ENCODE assay signal across 1 cellular context in the genomic region with DNA sequence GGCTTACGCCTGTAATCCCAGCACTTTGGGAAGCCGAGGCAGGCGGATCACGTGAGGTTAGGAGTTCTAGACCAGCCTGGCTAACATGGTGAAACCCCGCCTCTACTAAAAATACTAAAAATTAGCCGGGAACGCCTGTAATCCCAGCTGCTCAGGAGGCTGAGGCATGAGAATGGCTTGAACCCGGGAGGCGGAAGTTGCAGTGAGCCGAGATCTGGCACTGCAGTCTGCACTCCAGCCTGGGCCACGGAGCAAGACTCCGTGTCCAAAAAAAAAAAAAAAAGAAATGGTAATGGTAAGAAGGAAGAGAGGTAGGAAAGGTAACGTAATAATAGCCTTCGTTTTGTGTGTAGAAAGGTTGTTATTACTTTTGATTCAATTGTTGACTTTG.
A peak's percentile ranks its signal among the peaks of the same experiment; 100 is the strongest.
TF ChIP-seq lines count a peak whose summit lies in the region.

No MANE protein-coding gene starts in this region.

TF ChIP-seq in K562, 482 proteins besides CTCF, POLR2A, EP300 and RAD21 (continues in another document):
- no peak for TF ChIP-seq ARNT (IDR thresholded peaks at IDR 0.05)
- no peak for TF ChIP-seq FOXM1 (IDR thresholded peaks at IDR 0.05; ENCODE audit: low read depth)
- TF ChIP-seq FOXM1 (CRISPR knock-in tag; IDR thresholded peaks at IDR 0.05; ENCODE audit: low read depth) = no peak
- TF ChIP-seq ZNF384 (IDR thresholded peaks at IDR 0.05; ENCODE audit: low read depth, low read length) = 0 out of 2 replicates have a peak, but pooled peaks have one; percentile 30
- no peak for TF ChIP-seq ZFP30 (CRISPR knock-in tag; IDR thresholded peaks at IDR 0.05; ENCODE audit: borderline replicate concordance)
- TF ChIP-seq ZNF76 (CRISPR knock-in tag; IDR thresholded peaks at IDR 0.05; ENCODE audit: borderline replicate concordance) = no peak
- TF ChIP-seq ZNF707 (CRISPR knock-in tag; conservative IDR thresholded peaks at IDR 0.05) = no peak
- TF ChIP-seq, protein P1, sequence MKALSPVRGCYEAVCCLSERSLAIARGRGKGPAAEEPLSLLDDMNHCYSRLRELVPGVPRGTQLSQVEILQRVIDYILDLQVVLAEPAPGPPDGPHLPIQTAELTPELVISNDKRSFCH (CRISPR knock-in tag; IDR thresholded peaks at IDR 0.05) = no peak
- TF ChIP-seq, protein P1 (tag; IDR thresholded peaks at IDR 0.05) = no peak
- no peak for TF ChIP-seq ERF (CRISPR knock-in tag; IDR thresholded peaks at IDR 0.05)
- TF ChIP-seq, protein P2, sequence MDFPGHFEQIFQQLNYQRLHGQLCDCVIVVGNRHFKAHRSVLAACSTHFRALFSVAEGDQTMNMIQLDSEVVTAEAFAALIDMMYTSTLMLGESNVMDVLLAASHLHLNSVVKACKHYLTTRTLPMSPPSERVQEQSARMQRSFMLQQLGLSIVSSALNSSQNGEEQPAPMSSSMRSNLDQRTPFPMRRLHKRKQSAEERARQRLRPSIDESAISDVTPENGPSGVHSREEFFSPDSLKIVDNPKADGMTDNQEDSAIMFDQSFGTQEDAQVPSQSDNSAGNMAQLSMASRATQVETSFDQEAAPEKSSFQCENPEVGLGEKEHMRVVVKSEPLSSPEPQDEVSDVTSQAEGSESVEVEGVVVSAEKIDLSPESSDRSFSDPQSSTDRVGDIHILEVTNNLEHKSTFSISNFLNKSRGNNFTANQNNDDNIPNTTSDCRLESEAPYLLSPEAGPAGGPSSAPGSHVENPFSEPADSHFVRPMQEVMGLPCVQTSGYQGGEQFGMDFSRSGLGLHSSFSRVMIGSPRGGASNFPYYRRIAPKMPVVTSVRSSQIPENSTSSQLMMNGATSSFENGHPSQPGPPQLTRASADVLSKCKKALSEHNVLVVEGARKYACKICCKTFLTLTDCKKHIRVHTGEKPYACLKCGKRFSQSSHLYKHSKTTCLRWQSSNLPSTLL (IDR thresholded peaks at IDR 0.05) = no peak
- TF ChIP-seq CBX5 (IDR thresholded peaks at IDR 0.05; ENCODE audit: borderline replicate concordance, low read depth) = no peak
- no peak for TF ChIP-seq ZBTB2 (IDR thresholded peaks at IDR 0.05)
- no peak for TF ChIP-seq OTX1 (CRISPR knock-in tag; IDR thresholded peaks at IDR 0.05)
- no peak for TF ChIP-seq ZNF79 (CRISPR knock-in tag; IDR thresholded peaks at IDR 0.05; ENCODE audit: low read depth)
- no peak for TF ChIP-seq ARID1B (IDR thresholded peaks at IDR 0.05)
- TF ChIP-seq PURB (CRISPR knock-in tag; IDR thresholded peaks at IDR 0.05; ENCODE audit: low read depth) = no peak
- no peak for TF ChIP-seq MEIS2 (IDR thresholded peaks at IDR 0.05; ENCODE audit: partially characterized antibody)
- peak; percentile 15; the same call in 1 of the 2 replicates for TF ChIP-seq RAD51 (IDR thresholded peaks at IDR 0.05; ENCODE audit: borderline replicate concordance, low read depth)
- TF ChIP-seq CREB3L1 (IDR thresholded peaks at IDR 0.05; ENCODE audit: borderline replicate concordance, low read depth) = no peak
- no peak for TF ChIP-seq CBX2 (IDR thresholded peaks at IDR 0.05; ENCODE audit: insufficient read depth, low read length, poor library complexity, severe bottlenecking)
- 0 out of 2 replicates have a peak, but pooled peaks have one; percentile 11 for TF ChIP-seq ETV1 (tag; conservative IDR thresholded peaks at IDR 0.05; ENCODE audit: low read depth)
- no peak for TF ChIP-seq NBN (IDR thresholded peaks at IDR 0.05; ENCODE audit: low read depth)
- TF ChIP-seq ZC3H8 (IDR thresholded peaks at IDR 0.05) = no peak
- peak; percentile 98 for TF ChIP-seq ZNF121 (CRISPR knock-in tag; conservative IDR thresholded peaks at IDR 0.05)
- TF ChIP-seq ZNF318 (IDR thresholded peaks at IDR 0.05; ENCODE audit: borderline replicate concordance in 1 of 2, low read depth in 1 of 2) = no peak
- no peak for TF ChIP-seq CHD1 (IDR thresholded peaks at IDR 0.05; ENCODE audit: low read length)
- TF ChIP-seq TBP (optimal IDR thresholded peaks at IDR 0.05; ENCODE audit: low read depth, low read length) = no peak
- TF ChIP-seq TFE3 (CRISPR knock-in tag; IDR thresholded peaks at IDR 0.05) = peak; percentile 40; the same call in 1 of the 2 replicates
- TF ChIP-seq CEBPB (tag; IDR thresholded peaks at IDR 0.05) = no peak
- TF ChIP-seq MXI1 (IDR thresholded peaks at IDR 0.05; ENCODE audit: low read depth, low read length) = no peak
- TF ChIP-seq, protein P3, sequence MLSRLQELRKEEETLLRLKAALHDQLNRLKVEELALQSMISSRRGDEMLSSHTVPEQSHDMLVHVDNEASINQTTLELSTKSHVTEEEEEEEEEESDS (CRISPR knock-in tag; IDR thresholded peaks at IDR 0.05) = no peak
- TF ChIP-seq, protein P4, sequence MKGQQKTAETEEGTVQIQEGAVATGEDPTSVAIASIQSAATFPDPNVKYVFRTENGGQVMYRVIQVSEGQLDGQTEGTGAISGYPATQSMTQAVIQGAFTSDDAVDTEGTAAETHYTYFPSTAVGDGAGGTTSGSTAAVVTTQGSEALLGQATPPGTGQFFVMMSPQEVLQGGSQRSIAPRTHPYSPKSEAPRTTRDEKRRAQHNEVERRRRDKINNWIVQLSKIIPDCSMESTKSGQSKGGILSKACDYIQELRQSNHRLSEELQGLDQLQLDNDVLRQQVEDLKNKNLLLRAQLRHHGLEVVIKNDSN (CRISPR knock-in tag; IDR thresholded peaks at IDR 0.05) = peak; percentile 12; the same call in 1 of the 2 replicates
- no peak for TF ChIP-seq XRCC5 (IDR thresholded peaks at IDR 0.05; ENCODE audit: low read depth, low read length)
- no peak for TF ChIP-seq ZNF282 (CRISPR knock-in tag; IDR thresholded peaks at IDR 0.05)
- no peak for TF ChIP-seq HNRNPH1 (optimal IDR thresholded peaks at IDR 0.05; ENCODE audit: low read depth, low read length)
- no peak for TF ChIP-seq POLR3A (IDR thresholded peaks at IDR 0.05; ENCODE audit: borderline replicate concordance, extremely low read depth, insufficient read depth, insufficient read length)
- TF ChIP-seq BCOR (IDR thresholded peaks at IDR 0.05) = no peak
- TF ChIP-seq MYNN (IDR thresholded peaks at IDR 0.05) = no peak
- TF ChIP-seq MYNN (CRISPR knock-in tag; IDR thresholded peaks at IDR 0.05) = no peak
- no peak for TF ChIP-seq SIN3A (IDR thresholded peaks at IDR 0.05; ENCODE audit: borderline replicate concordance in 2 of 2, control insufficient read depth in 1 of 2, low read depth in 2 of 2, low read length in 2 of 2)
- no peak for TF ChIP-seq ZNF785 (CRISPR knock-in tag; IDR thresholded peaks at IDR 0.05)
- TF ChIP-seq CLOCK (CRISPR knock-in tag; IDR thresholded peaks at IDR 0.05; ENCODE audit: borderline replicate concordance) = no peak
- no peak for TF ChIP-seq ZNF354B (CRISPR knock-in tag; IDR thresholded peaks at IDR 0.05)
- no peak for TF ChIP-seq BRF1 (IDR thresholded peaks at IDR 0.05; ENCODE audit: borderline replicate concordance, extremely low read depth, insufficient read length)
- no peak for TF ChIP-seq ESRRB (CRISPR knock-in tag; IDR thresholded peaks at IDR 0.05; ENCODE audit: borderline replicate concordance)
- no peak for TF ChIP-seq NFIX (CRISPR knock-in tag; IDR thresholded peaks at IDR 0.05; ENCODE audit: low read depth)
- no peak for TF ChIP-seq NCOR1 (IDR thresholded peaks at IDR 0.05)
